ENCODE assay signal across 21 cellular contexts in the genomic region with DNA sequence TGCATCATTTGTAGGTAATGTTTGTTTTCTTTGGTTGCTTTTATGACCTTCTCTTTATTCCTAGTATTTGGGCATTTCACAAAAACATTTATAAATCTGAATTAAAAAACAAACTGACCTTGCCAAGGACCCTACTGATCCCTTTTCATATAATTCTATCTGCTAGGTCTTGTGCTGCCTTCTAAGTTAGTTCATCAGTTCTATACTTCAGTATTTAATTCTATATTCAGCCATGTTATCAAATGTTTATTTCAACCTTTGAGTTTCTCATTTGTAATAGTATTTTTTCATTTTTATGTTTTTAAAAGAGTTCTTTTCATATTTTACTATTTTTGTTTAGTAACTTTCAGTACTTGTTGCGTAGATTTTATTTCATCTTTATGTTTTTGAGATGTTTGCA.
A peak's percentile ranks its signal among the peaks of the same experiment; 100 is the strongest.
DNase-seq lines count a peak whose midpoint lies in the region; ATAC-seq, FAIRE-seq and TF ChIP-seq lines count a peak whose summit lies in the region.
"Had no signal": no experiment of that assay in that cellular context is flagged by ENCODE, and none has a peak within 500 bp of the region (broad histone marks: within the 10 kb centered on the region; RNA-seq: fewer than 3 reads in every experiment).

No MANE protein-coding gene starts in this region.

- no peaks in the 10 kb centered on the region for H3K27me3 Mint-ChIP-seq in GM23338 (ENCODE audit: insufficient read depth, low read depth, poor library complexity)
- H3K27me3 Mint-ChIP-seq in nephron progenitor cell (ENCODE audit: low read depth, poor library complexity): no peaks in the 10 kb centered on the region
- no peaks in the 10 kb centered on the region for H3K27me3 Mint-ChIP-seq in Calu3 (ENCODE audit: unreplicated experiment)
- peaks cover 0 to 3% (median 0%) of the 10 kb centered on the region in 3 donors for H3K27me3 Mint-ChIP-seq in CD14-positive monocyte (ENCODE audit: low read depth in 3 of 3)
- H3K27me3 Mint-ChIP-seq: activated naive CD8-positive, alpha-beta T cell had no signal

- H3K27ac Mint-ChIP-seq in GM23338 (peak overlapping the region; percentile 89), nephron progenitor cell (no peak overlapping the region), Calu3 (ENCODE audit: unreplicated experiment) (no peak overlapping the region), CD14-positive monocyte (no peak overlapping the region)
- H3K27ac Mint-ChIP-seq: activated naive CD8-positive, alpha-beta T cell; CD4-positive, alpha-beta T cell; effector memory CD8-positive, alpha-beta T cell; nephron had no signal

- intact Hi-C loops in Calu3 (cut with micrococcal nuclease; ENCODE audit: unreplicated experiment) (no loop called here), CD14-positive monocyte (cut with micrococcal nuclease) (no loop called here)

- H3K4me1 Mint-ChIP-seq in GM23338: peaks cover 14% of the 10 kb centered on the region; the same call in 2 of the 3 replicates
- H3K4me1 Mint-ChIP-seq in nephron progenitor cell: peaks cover 8% of the 10 kb centered on the region
- H3K4me1 Mint-ChIP-seq in Calu3 (ENCODE audit: low read depth, unreplicated experiment): no peaks in the 10 kb centered on the region
- H3K4me1 Mint-ChIP-seq in CD14-positive monocyte: peaks cover 6% of the 10 kb centered on the region
- H3K4me1 Mint-ChIP-seq: nephron had no signal

- TF ChIP-seq CTCF in GM23338 (conservative IDR thresholded peaks at IDR 0.05; ENCODE audit: low read depth in 2 of 2) (no peak), RWPE2 (IDR thresholded peaks at IDR 0.05; ENCODE audit: poor library complexity, severe bottlenecking) (no peak), foreskin keratinocyte (conservative IDR thresholded peaks at IDR 0.05) (no peak), nephron progenitor cell (IDR thresholded peaks at IDR 0.05) (no peak), Calu3 (IDR thresholded peaks at IDR 0.05; ENCODE audit: unreplicated experiment) (no peak), CD14-positive monocyte (IDR thresholded peaks at IDR 0.05) (no peak)

- 87 to 91% (median 88%) methylated on average over 1 of the region's 1 CpG for WGBS in small intestine, 3 donors

- H3F3A ChIP-seq in GM23338 (replicated peaks; ENCODE audit: low read depth): no peaks in the 10 kb centered on the region

- H3K36me3 ChIP-seq in GM23338 (ENCODE audit: insufficient read depth): peaks cover 14% of the 10 kb centered on the region; the same call in 1 of the 2 replicates
- H3K36me3 ChIP-seq in RWPE2 (ENCODE audit: low read depth): peaks cover 25% of the 10 kb centered on the region
- H3K36me3 ChIP-seq in SJCRH30: no peaks in the 10 kb centered on the region
- no peaks in the 10 kb centered on the region for H3K36me3 ChIP-seq in small intestine (ENCODE audit: control insufficient read depth in 2 of 2, insufficient read depth in 2 of 2, low read length in 2 of 2)
- H3K36me3 ChIP-seq: thyroid gland had no signal

- H3K4me3 ChIP-seq in GM23338 (peak overlapping the region; percentile 61), RWPE2 (ENCODE audit: severe bottlenecking) (peak overlapping the region; percentile 38), SJCRH30 (no peak overlapping the region), small intestine (ENCODE audit: low read depth in 1 of 2, low read length in 2 of 2) (no peak overlapping the region)
- H3K4me3 ChIP-seq: GM23248, thyroid gland had no signal

- CTCF ChIA-PET in Calu3 (lab: Charles Lee): no interaction called here

- no peak for DNase-seq in GM23338 (ENCODE audit: low spot score)
- no peak for DNase-seq in RWPE2 (ENCODE audit: low spot score)
- DNase-seq in foreskin keratinocyte: no peak
- DNase-seq in nephron progenitor cell: no peak
- DNase-seq in Calu3: no peak
- DNase-seq in SJCRH30: no peak
- no peak for DNase-seq in small intestine
- DNase-seq in CD14-positive monocyte (ENCODE audit: low spot score): no peak
- DNase-seq: CD4-positive, alpha-beta T cell; effector memory CD8-positive, alpha-beta T cell; GM23248; Karpas-422; NCI-H1092 treated with DMSO at 0.1 percent for 48 hours; NCI-H2081; stimulated activated naive CD4-positive, alpha-beta T cell; T1000; thyroid gland had no signal

- FAIRE-seq in small intestine (lab: Jason Lieb, UNC): no peak
- FAIRE-seq: GM12891, GM19239 had no signal

- no peaks in the 10 kb centered on the region for H3K9me2 ChIP-seq in GM23338 (ENCODE audit: insufficient read depth)

- peak overlapping the region; percentile 82 for H3K4me2 ChIP-seq in GM23338

- H3K79me2 ChIP-seq in GM23338 (replicated peaks; ENCODE audit: insufficient read depth): peaks cover 42% of the 10 kb centered on the region

- no peak for ATAC-seq in GM23338
- ATAC-seq in RWPE2 (ENCODE audit: low read depth): no peak
- ATAC-seq in foreskin keratinocyte: no peak
- ATAC-seq: effector memory CD8-positive, alpha-beta T cell had no signal

- H3K36me3 Mint-ChIP-seq in GM23338 (ENCODE audit: low read depth): peaks cover 30% of the 10 kb centered on the region
- H3K36me3 Mint-ChIP-seq in nephron progenitor cell (ENCODE audit: low read depth): peaks cover 6% of the 10 kb centered on the region
- H3K36me3 Mint-ChIP-seq in Calu3 (ENCODE audit: insufficient read depth, unreplicated experiment): no peaks in the 10 kb centered on the region
- H3K36me3 Mint-ChIP-seq in CD14-positive monocyte: no peaks in the 10 kb centered on the region
- H3K36me3 Mint-ChIP-seq: activated naive CD8-positive, alpha-beta T cell had no signal

- no peaks in the 10 kb centered on the region; the same call in 1 of the 2 replicates for H3K4me1 ChIP-seq in GM23338 (ENCODE audit: insufficient read depth)
- peaks cover 21% of the 10 kb centered on the region for H3K4me1 ChIP-seq in RWPE2 (ENCODE audit: insufficient read depth, poor library complexity, severe bottlenecking)
- peaks cover 5% of the 10 kb centered on the region for H3K4me1 ChIP-seq in foreskin keratinocyte
- H3K4me1 ChIP-seq in SJCRH30: 0 out of 2 replicates have a peak, but pooled peaks cover 5% of the 10 kb centered on the region
- H3K4me1 ChIP-seq in small intestine (ENCODE audit: control insufficient read depth in 2 of 2, insufficient read depth in 1 of 2, low read depth in 1 of 2, low read length in 1 of 2): no peaks in the 10 kb centered on the region
- H3K4me1 ChIP-seq: thyroid gland had no signal

- no TSS peak for BruUV-seq in Calu3 (replicated peaks; lab: Mats Ljungman, UMichigan)

- H3K4me3 Mint-ChIP-seq in GM23338: peak overlapping the region; percentile 72
- H3K4me3 Mint-ChIP-seq in nephron progenitor cell: peak overlapping the region; percentile 66
- H3K4me3 Mint-ChIP-seq in Calu3 (ENCODE audit: low read depth, unreplicated experiment): no peak overlapping the region
- H3K4me3 Mint-ChIP-seq in CD14-positive monocyte: no peak overlapping the region
- H3K4me3 Mint-ChIP-seq: activated naive CD8-positive, alpha-beta T cell; CD4-positive, alpha-beta T cell; effector memory CD8-positive, alpha-beta T cell; nephron had no signal

- H3K27ac ChIP-seq in GM23338 (ENCODE audit: low read depth) (peak overlapping the region; percentile 78), RWPE2 (ENCODE audit: poor library complexity, severe bottlenecking) (peak overlapping the region; percentile 74), foreskin keratinocyte (peak overlapping the region; percentile 83), SJCRH30 (no peak overlapping the region), small intestine (ENCODE audit: low read depth in 1 of 2, low read length in 1 of 2) (no peak overlapping the region)
- H3K27ac ChIP-seq: GM23248, thyroid gland had no signal

- no peak overlapping the region for H2AFZ ChIP-seq in GM23338
- H2AFZ ChIP-seq: GM23248 had no signal

- H3K27me3 ChIP-seq in GM23338 (ENCODE audit: insufficient read depth) (no peaks in the 10 kb centered on the region), RWPE2 (ENCODE audit: insufficient read depth, poor library complexity, severe bottlenecking) (no peaks in the 10 kb centered on the region), foreskin keratinocyte (no peaks in the 10 kb centered on the region), SJCRH30 (no peaks in the 10 kb centered on the region), small intestine (ENCODE audit: control insufficient read depth in 2 of 2, insufficient read depth in 2 of 2, low read length in 2 of 2) (no peaks in the 10 kb centered on the region)
- H3K27me3 ChIP-seq: thyroid gland had no signal

- no peaks in the 10 kb centered on the region for H4K20me1 ChIP-seq in GM23338 (replicated peaks; ENCODE audit: insufficient read depth)

- no peaks in the 10 kb centered on the region for H3K9me3 ChIP-seq in RWPE2 (ENCODE audit: severe bottlenecking)
- peaks cover 5% of the 10 kb centered on the region; the same call in 1 of the 2 replicates for H3K9me3 ChIP-seq in SJCRH30 (replicated peaks)
- no peaks in the 10 kb centered on the region for H3K9me3 ChIP-seq in small intestine (ENCODE audit: control insufficient read depth, low read depth)
- H3K9me3 ChIP-seq: thyroid gland had no signal

- peaks cover 22% of the 10 kb centered on the region for H3K9me3 Mint-ChIP-seq in GM23338
- H3K9me3 Mint-ChIP-seq in nephron progenitor cell: peaks cover 30% of the 10 kb centered on the region
- H3K9me3 Mint-ChIP-seq in Calu3 (ENCODE audit: low read depth, unreplicated experiment): no peaks in the 10 kb centered on the region
- H3K9me3 Mint-ChIP-seq in CD14-positive monocyte: peaks cover 0 to 6% (median 4%) of the 10 kb centered on the region in 7 donors
- H3K9me3 Mint-ChIP-seq: CD4-positive, alpha-beta T cell; effector memory CD8-positive, alpha-beta T cell had no signal

TF ChIP-seq in GM23338, 12 proteins besides CTCF, POLR2A, EP300 and RAD21 (continues in another document):
- TF ChIP-seq STAT1 (IDR thresholded peaks at IDR 0.05; ENCODE audit: unreplicated experiment): no peak
- no peak for TF ChIP-seq EZH2 (IDR thresholded peaks at IDR 0.05; ENCODE audit: low read depth, unreplicated experiment)
- no peak for TF ChIP-seq JUNB (IDR thresholded peaks at IDR 0.05; ENCODE audit: unreplicated experiment)
- TF ChIP-seq ZNF114 (CRISPR knock-in tag; IDR thresholded peaks at IDR 0.05): no peak
- TF ChIP-seq ZNF331 (CRISPR knock-in tag; IDR thresholded peaks at IDR 0.05; ENCODE audit: low read depth): no peak
- no peak for TF ChIP-seq CREB1 (CRISPR knock-in tag; IDR thresholded peaks at IDR 0.05; ENCODE audit: low read depth)
- no peak for TF ChIP-seq NANOG (IDR thresholded peaks at IDR 0.05; ENCODE audit: borderline replicate concordance)
- TF ChIP-seq POLR2AphosphoS5 (IDR thresholded peaks at IDR 0.05; ENCODE audit: low read depth): no peak
- TF ChIP-seq, protein P1, sequence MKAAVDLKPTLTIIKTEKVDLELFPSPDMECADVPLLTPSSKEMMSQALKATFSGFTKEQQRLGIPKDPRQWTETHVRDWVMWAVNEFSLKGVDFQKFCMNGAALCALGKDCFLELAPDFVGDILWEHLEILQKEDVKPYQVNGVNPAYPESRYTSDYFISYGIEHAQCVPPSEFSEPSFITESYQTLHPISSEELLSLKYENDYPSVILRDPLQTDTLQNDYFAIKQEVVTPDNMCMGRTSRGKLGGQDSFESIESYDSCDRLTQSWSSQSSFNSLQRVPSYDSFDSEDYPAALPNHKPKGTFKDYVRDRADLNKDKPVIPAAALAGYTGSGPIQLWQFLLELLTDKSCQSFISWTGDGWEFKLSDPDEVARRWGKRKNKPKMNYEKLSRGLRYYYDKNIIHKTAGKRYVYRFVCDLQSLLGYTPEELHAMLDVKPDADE (IDR thresholded peaks at IDR 0.05): no peak
- TF ChIP-seq EZH2phosphoT487 (IDR thresholded peaks at IDR 0.05; ENCODE audit: unreplicated experiment): no peak

Comparison
In these comparisons a context has a peak if more than half of its experiments do, and no peak if none do; other contexts are left out.
1. H3K27ac ChIP-seq: peak in GM23338 (single experiment), RWPE2 (single experiment) and foreskin keratinocyte (single experiment); none in SJCRH30 (single experiment) and small intestine (0 of 2).
2. H3K4me3 ChIP-seq: peak in GM23338 (single experiment) and RWPE2 (single experiment); none in SJCRH30 (single experiment) and small intestine (0 of 2).
3. H3K4me3 Mint-ChIP-seq: peak in GM23338 (single experiment) and nephron progenitor cell (single experiment); none in Calu3 (single experiment) and CD14-positive monocyte (0 of 2).